In genomic region chr1:155304558-155305063, GRCh38 we compare ENCODE assay signal across 25 cellular contexts. TPM values are rescaled to one million over a fixed set of nuclear protein-coding genes. Genes with fewer than 3 reads are reported as not detected.
DNase-seq lines count a peak whose midpoint lies in the region; ATAC-seq and TF ChIP-seq lines count a peak whose summit lies in the region.
"Had no signal": no experiment of that assay in that cellular context is flagged by ENCODE, and none has a peak within 500 bp of the region (broad histone marks: within the 10 kb centered on the region; RNA-seq: fewer than 3 reads in every experiment).

No MANE protein-coding gene starts in this region.

- ATAC-seq in GM19351 (IDR thresholded peaks at IDR 0.05; ENCODE audit: unreplicated experiment) (no peak), GM19397 (IDR thresholded peaks at IDR 0.05; ENCODE audit: unreplicated experiment) (no peak)
- ATAC-seq: heart right ventricle, left ventricle myocardium superior had no signal

- peaks cover 39% of the 10 kb centered on the region for H3K4me1 Mint-ChIP-seq in neural crest cell

- H4K20me1 ChIP-seq in OCI-LY3 (ENCODE audit: insufficient read depth, low read length) = no peaks in the 10 kb centered on the region

- H3K4me2 ChIP-seq in OCI-LY3 (ENCODE audit: low read length) = peak overlapping the region; percentile 88

- H3K9me3 ChIP-seq in OCI-LY3 (ENCODE audit: insufficient read depth, low read length) (no peaks in the 10 kb centered on the region), right atrium auricular region (no peaks in the 10 kb centered on the region)
- H3K9me3 ChIP-seq: heart right ventricle, ovary, sigmoid colon, SJCRH30 had no signal

- no peaks in the 10 kb centered on the region for H3K9me3 Mint-ChIP-seq in neural crest cell
- H3K9me3 Mint-ChIP-seq: CD4-positive, CD25-positive, alpha-beta regulatory T cell; T-helper 1 cell treated with Interleukin-12 subunit alpha and Interleukin-12 subunit beta and Interleukin-4 antibody, amounts not matched to agents 30 μg/mL and 1 μg/mL, for 36 hours had no signal

- peak overlapping the region; percentile 82 for H3K27ac ChIP-seq in OCI-LY3 (ENCODE audit: low read length)
- no peak overlapping the region for H3K27ac ChIP-seq in right atrium auricular region
- H3K27ac ChIP-seq: heart right ventricle, ovary, sigmoid colon, SJCRH30, WERI-Rb-1 had no signal

- peaks cover 10% of the 10 kb centered on the region for H3K79me2 ChIP-seq in OCI-LY3 (ENCODE audit: low read length)

- peak overlapping the region; percentile 60 for H3K9ac ChIP-seq in OCI-LY3 (ENCODE audit: low read length)

- H3K27ac Mint-ChIP-seq in neural crest cell (ENCODE audit: unreplicated experiment) = peak overlapping the region; percentile 91
- H3K27ac Mint-ChIP-seq: CD4-positive, CD25-positive, alpha-beta regulatory T cell; T-helper 1 cell treated with Interleukin-12 subunit alpha and Interleukin-12 subunit beta and Interleukin-4 antibody, amounts not matched to agents 30 μg/mL and 1 μg/mL, for 36 hours had no signal

- TF ChIP-seq CTCF in OCI-LY3 (IDR thresholded peaks at IDR 0.05; ENCODE audit: low read depth, low read length) = peak; percentile 29
- TF ChIP-seq CTCF in neural crest cell (conservative IDR thresholded peaks at IDR 0.05) = no peak
- no peak for TF ChIP-seq CTCF in right atrium auricular region (IDR thresholded peaks at IDR 0.05)

- H3K27me3 ChIP-seq in OCI-LY3 (ENCODE audit: low read depth, low read length) (no peaks in the 10 kb centered on the region), right atrium auricular region (no peaks in the 10 kb centered on the region)
- H3K27me3 ChIP-seq: ovary, sigmoid colon, SJCRH30 had no signal

- no peak overlapping the region for H3K4me3 Mint-ChIP-seq in neural crest cell
- H3K4me3 Mint-ChIP-seq: T-helper 1 cell treated with Interleukin-12 subunit alpha and Interleukin-12 subunit beta and Interleukin-4 antibody, amounts not matched to agents 30 μg/mL and 1 μg/mL, for 36 hours had no signal

- DNase-seq in DMS53 treated with DMSO at 0.1 percent for 48 hours (lab: John Stamatoyannopoulos, UW; ENCODE audit: unreplicated experiment) (peak; percentile 29), glomerular visceral epithelial cell (ENCODE audit: extremely low spot score) (peak; percentile 66), neural crest cell (ENCODE audit: low read depth, low spot score) (no peak), right atrium auricular region (ENCODE audit: low spot score) (no peak)
- DNase-seq in activated CD4-positive, alpha-beta T cell treated with anti-CD3 and anti-CD28 coated beads for 4 hours = no peak
- DNase-seq: activated CD4-positive, alpha-beta T cell treated with anti-CD3 and anti-CD28 coated beads, Interleukin-2, amount 50 U/mL, for 4 hours; activated gamma-delta T cell treated with Interleukin-2 at 50 U/mL for 16 hours; CD4-positive, CD25-positive, alpha-beta regulatory T cell; cortex of kidney; DMS79; heart right ventricle; left ventricle myocardium superior; NCI-H146; NCI-H748 treated with DMSO at 0.1 percent for 48 hours; ovary; sigmoid colon; SJCRH30; substantia nigra; WERI-Rb-1 had no signal

- peak overlapping the region; percentile 74 for H3K4me3 ChIP-seq in OCI-LY3 (ENCODE audit: low read length)
- no peak overlapping the region for H3K4me3 ChIP-seq in right atrium auricular region
- H3K4me3 ChIP-seq: heart right ventricle, ovary, sigmoid colon, SJCRH30 had no signal

- H3K36me3 ChIP-seq in OCI-LY3 (replicated peaks; ENCODE audit: low read depth, low read length) (peaks cover 8% of the 10 kb centered on the region), right atrium auricular region (no peaks in the 10 kb centered on the region)
- H3K36me3 ChIP-seq: heart right ventricle, ovary, sigmoid colon, SJCRH30 had no signal

- peaks cover 4% of the 10 kb centered on the region for H3K36me3 Mint-ChIP-seq in neural crest cell (ENCODE audit: low read depth)

- no peaks in the 10 kb centered on the region for H3K27me3 Mint-ChIP-seq in neural crest cell (ENCODE audit: low read depth)
- H3K27me3 Mint-ChIP-seq: CD4-positive, CD25-positive, alpha-beta regulatory T cell had no signal

- H2AFZ ChIP-seq in OCI-LY3 (ENCODE audit: low read depth, low read length) = peak overlapping the region; percentile 92

- H3K4me1 ChIP-seq in OCI-LY3 (ENCODE audit: low read length) (peaks cover 40% of the 10 kb centered on the region), right atrium auricular region (peaks cover 0 to 14% of the 10 kb centered on the region in 2 donors)

RNA-seq across cellular contexts. Expression of gene PKLR, which starts 3.4 kb away (rescaled TPM):
- total RNA-seq in neural crest cell (not detected in 2 replicates), right atrium auricular region (not detected)
- total RNA-seq: bronchial epithelial cell; CD4-positive, CD25-positive, alpha-beta regulatory T cell; left ventricle myocardium superior; M059J; sigmoid colon had no signal

RNA-seq across cellular contexts. Expression of gene FDPS, which starts 4.1 kb away (rescaled TPM):
- total RNA-seq in neural crest cell (665 and 693 TPM in 2 replicates), right atrium auricular region (10 to 100 TPM; 65.3 to 73.1 TPM)

RNA-seq across cellular contexts. Expression of gene RUSC1, which starts 16.1 kb away (rescaled TPM):
- total RNA-seq in neural crest cell (55.2 and 56.6 TPM in 2 replicates), right atrium auricular region (10 to 100 TPM; 20.2 to 23.9 TPM)

RNA-seq across cellular contexts. Expression of gene HCN3, which starts 27.3 kb away (rescaled TPM):
- total RNA-seq in neural crest cell (20.8 and 22.4 TPM in 2 replicates), right atrium auricular region (under 1 TPM; 0.35 to 0.41 TPM)

RNA-seq across cellular contexts. Expression of gene CLK2, which starts 31.3 kb away (rescaled TPM):
- 101 and 104 TPM in 2 replicates for total RNA-seq in neural crest cell
- total RNA-seq in right atrium auricular region = 10 to 100 TPM in 1 of 2 donors, 1 to 10 TPM in 1; 9.8 to 16.4 TPM

Comparison
In these comparisons a context has a peak if more than half of its experiments do, and no peak if none do; other contexts are left out.
1. DNase-seq: peak in DMS53 treated with DMSO at 0.1 percent for 48 hours (single experiment) and glomerular visceral epithelial cell (single experiment); none in neural crest cell (single experiment), activated CD4-positive, alpha-beta T cell treated with anti-CD3 and anti-CD28 coated beads for 4 hours (0 of 2) and right atrium auricular region (single experiment).